12 cellular contexts compared by ENCODE assay signal in the genomic region with DNA sequence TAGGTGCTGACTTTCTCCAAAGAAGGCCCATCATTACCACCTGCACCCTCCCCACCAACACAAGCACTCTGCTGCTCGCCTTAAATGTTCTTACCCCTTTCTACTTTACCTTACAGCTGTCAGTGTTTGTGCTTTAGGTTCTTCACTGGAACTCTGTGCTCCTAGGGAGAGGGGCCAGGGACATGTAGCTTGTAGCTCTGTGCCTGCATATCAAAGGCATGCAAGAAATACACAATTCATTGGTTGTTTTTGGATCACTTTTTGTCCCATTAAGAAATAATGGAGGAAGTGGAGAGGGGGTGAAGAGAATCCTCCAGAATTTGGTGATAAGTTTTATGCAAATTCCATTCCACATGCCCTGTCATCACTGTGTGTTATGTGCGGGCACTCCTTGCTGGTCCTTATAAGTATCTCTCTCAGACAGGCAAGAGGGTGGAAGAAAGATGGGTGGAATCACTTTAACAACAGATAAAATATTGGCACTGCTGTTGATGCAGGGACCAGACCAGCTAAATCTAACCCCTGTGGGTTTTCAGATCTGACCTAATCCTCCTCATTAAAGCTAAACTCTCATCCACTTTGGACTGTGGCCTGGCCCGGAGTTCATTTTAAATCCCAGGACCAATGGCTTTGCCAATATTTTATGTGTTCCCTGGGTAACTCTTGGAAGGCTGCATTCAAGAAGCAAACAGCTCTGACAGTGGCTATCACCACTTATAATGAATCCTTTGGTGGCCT.
"Had no signal": no experiment of that assay in that cellular context is flagged by ENCODE, and none has a peak within 500 bp of the region (broad histone marks: within the 10 kb centered on the region; RNA-seq: fewer than 3 reads in every experiment).

No MANE protein-coding gene starts in this region.

- H3K4me3 ChIP-seq: dorsolateral prefrontal cortex, thoracic aorta had no signal

- H3K27ac ChIP-seq: dorsolateral prefrontal cortex, thoracic aorta had no signal

- DNase-seq: activated CD4-positive, alpha-beta memory T cell treated with anti-CD3 and anti-CD28 coated beads, Interleukin-2, amount 10 ng/mL, durations not matched to agents 7 days and 5 days; activated gamma-delta T cell; activated T-cell treated with anti-CD3 and anti-CD28 coated beads, Interleukin-2, amount 50 U/mL, for 48 hours; amygdala; dorsolateral prefrontal cortex; hippocampal formation; naive B cell; nucleus accumbens; stimulated activated CD4-positive, alpha-beta T cell treated with anti-CD3 and anti-CD28 coated beads, Interleukin-15, amount 100 ng/mL, for 24 hours; stimulated activated CD4-positive, alpha-beta T cell treated with anti-CD3 and anti-CD28 coated beads, Interleukin-4, amount 100 ng/mL, for 24 hours had no signal

- FAIRE-seq: endometrium had no signal

- H3K36me3 ChIP-seq: thoracic aorta had no signal

- H3K27me3 ChIP-seq: dorsolateral prefrontal cortex had no signal

- H3K9me3 ChIP-seq: thoracic aorta had no signal
